15 cellular contexts compared by ENCODE assay signal in genomic region chr1:67855444-67855843, GRCh38. TPM values are rescaled to one million over a fixed set of nuclear protein-coding genes. Genes with fewer than 3 reads are reported as not detected.
DNase-seq lines count a peak whose midpoint lies in the region; ATAC-seq, FAIRE-seq and TF ChIP-seq lines count a peak whose summit lies in the region.
"Had no signal": no experiment of that assay in that cellular context is flagged by ENCODE, and none has a peak within 500 bp of the region (broad histone marks: within the 10 kb centered on the region; RNA-seq: fewer than 3 reads in every experiment).

No MANE protein-coding gene starts in this region.

- no peak for FAIRE-seq in astrocyte (lab: Jason Lieb, UNC)
- FAIRE-seq: HepG2 had no signal

- peak overlapping the region; percentile 40 for H3K27ac ChIP-seq in astrocyte (ENCODE audit: low read depth, low read length)
- H3K27ac ChIP-seq in endodermal cell (ENCODE audit: low read depth, low read length) = peak overlapping the region; percentile 10
- H3K27ac ChIP-seq in osteoblast (ENCODE audit: low read depth, low read length) = no peak overlapping the region
- no peak overlapping the region for H3K27ac ChIP-seq in coronary artery

- ATAC-seq in HG02678 (IDR thresholded peaks at IDR 0.05; ENCODE audit: unreplicated experiment) = no peak
- ATAC-seq: HepG2 had no signal

- H2AFZ ChIP-seq in astrocyte (ENCODE audit: low read depth, low read length) (peak overlapping the region; percentile 11), osteoblast (ENCODE audit: low read length) (no peak overlapping the region)

- H3K9ac ChIP-seq in astrocyte (ENCODE audit: low read length) (peak overlapping the region; percentile 18), endodermal cell (ENCODE audit: extremely low read depth, low read length, poor library complexity, severe bottlenecking) (no peak overlapping the region)

- H3K4me3 Mint-ChIP-seq in HFFc6 (no peak overlapping the region), astrocyte (ENCODE audit: unreplicated experiment) (no peak overlapping the region), endodermal cell (no peak overlapping the region)

- H3K36me3 ChIP-seq in astrocyte (ENCODE audit: insufficient read depth, low read length) (no peaks in the 10 kb centered on the region), endodermal cell (ENCODE audit: control insufficient read depth, insufficient read depth, low read length) (no peaks in the 10 kb centered on the region), osteoblast (ENCODE audit: insufficient read depth, low read length) (no peaks in the 10 kb centered on the region)
- H3K36me3 ChIP-seq: BE2C had no signal

- H3K4me2 ChIP-seq in astrocyte (ENCODE audit: low read length) (peak overlapping the region; percentile 59), osteoblast (ENCODE audit: insufficient read depth, low read length) (no peak overlapping the region)

- TF ChIP-seq CTCF in HFFc6 (IDR thresholded peaks at IDR 0.05) (no peak), astrocyte (IDR thresholded peaks at IDR 0.05; ENCODE audit: insufficient read depth, low read depth, low read length) (no peak), endodermal cell (conservative IDR thresholded peaks at IDR 0.05) (no peak), osteoblast (IDR thresholded peaks at IDR 0.05; ENCODE audit: extremely low read depth, low read depth, low read length) (no peak), coronary artery (IDR thresholded peaks at IDR 0.05) (no peak)

- no peak overlapping the region for H3K4me3 ChIP-seq in astrocyte (ENCODE audit: insufficient read depth, low read depth, low read length)
- no peak overlapping the region for H3K4me3 ChIP-seq in endodermal cell (ENCODE audit: low read length)
- no peak overlapping the region for H3K4me3 ChIP-seq in osteoblast (ENCODE audit: insufficient read depth, low read length)
- H3K4me3 ChIP-seq in coronary artery = no peak overlapping the region

- H3K9me3 Mint-ChIP-seq in HFFc6 (no peaks in the 10 kb centered on the region), astrocyte (ENCODE audit: unreplicated experiment) (no peaks in the 10 kb centered on the region), endodermal cell (no peaks in the 10 kb centered on the region)

- H3K27me3 Mint-ChIP-seq in HFFc6 (ENCODE audit: insufficient read depth) = no peaks in the 10 kb centered on the region; the same call in none of the 2 replicates
- H3K27me3 Mint-ChIP-seq in astrocyte (ENCODE audit: low read depth, unreplicated experiment) = peaks cover 3% of the 10 kb centered on the region
- H3K27me3 Mint-ChIP-seq in endodermal cell (ENCODE audit: insufficient read depth) = peaks cover 2% of the 10 kb centered on the region

- H3K9me3 ChIP-seq in astrocyte (ENCODE audit: insufficient read depth, low read depth, low read length) = no peaks in the 10 kb centered on the region
- no peaks in the 10 kb centered on the region for H3K9me3 ChIP-seq in endodermal cell (ENCODE audit: control insufficient read depth, low read length)
- no peaks in the 10 kb centered on the region for H3K9me3 ChIP-seq in osteoblast (ENCODE audit: low read depth, low read length)
- H3K9me3 ChIP-seq: BE2C had no signal

- WGBS in endodermal cell (ENCODE audit: insufficient coverage in 1 of 2, insufficient read length in 1 of 2), 2 experiments = 67 to 83% methylated on average over 2 to 4 of the region's 4 CpGs

- H3K79me2 ChIP-seq in astrocyte (ENCODE audit: insufficient read depth, low read length) (no peaks in the 10 kb centered on the region), osteoblast (ENCODE audit: insufficient read depth, low read length) (no peaks in the 10 kb centered on the region)

- H3K4me1 Mint-ChIP-seq in HFFc6 (ENCODE audit: low read depth) (peaks cover 27% of the 10 kb centered on the region), astrocyte (ENCODE audit: low read depth, unreplicated experiment) (peaks cover 19% of the 10 kb centered on the region), endodermal cell (no peaks in the 10 kb centered on the region)

- H3K4me1 ChIP-seq in astrocyte (ENCODE audit: insufficient read depth, low read length) (peaks cover 30% of the 10 kb centered on the region), endodermal cell (ENCODE audit: control insufficient read depth, insufficient read depth, low read length) (no peaks in the 10 kb centered on the region), osteoblast (ENCODE audit: insufficient read depth, low read length) (peaks cover 7% of the 10 kb centered on the region)
- H3K4me1 ChIP-seq: BE2C had no signal

- H3K27me3 ChIP-seq in astrocyte (ENCODE audit: insufficient read depth, low read length) (no peaks in the 10 kb centered on the region), endodermal cell (ENCODE audit: control insufficient read depth, insufficient read depth, low read length, poor library complexity, severe bottlenecking) (peaks cover 7% of the 10 kb centered on the region), osteoblast (ENCODE audit: insufficient read depth, low read length) (no peaks in the 10 kb centered on the region)
- H3K27me3 ChIP-seq: BE2C had no signal

- DNase-seq in HFFc6 = no peak
- DNase-seq in astrocyte (ENCODE audit: low read depth) = no peak
- DNase-seq in endodermal cell = no peak
- peak; percentile 31 for DNase-seq in osteoblast (ENCODE audit: insufficient read length, low spot score, missing footprints)
- DNase-seq in coronary artery (ENCODE audit: low spot score) = no peak
- no peak for DNase-seq in RPMI8226
- DNase-seq: BE2C, DMS 273 treated with DMSO at 0.1 percent for 48 hours, Kasumi-1, NCI-H1417 treated with DMSO at 0.1 percent for 48 hours, NCI-H2081, NCI-H524, SIG-M5 had no signal

- no peaks in the 10 kb centered on the region for H3K36me3 Mint-ChIP-seq in HFFc6 (ENCODE audit: low read depth)
- H3K36me3 Mint-ChIP-seq in astrocyte (ENCODE audit: low read depth, unreplicated experiment) = no peaks in the 10 kb centered on the region
- no peaks in the 10 kb centered on the region for H3K36me3 Mint-ChIP-seq in endodermal cell (ENCODE audit: low read depth)

- H4K20me1 ChIP-seq in astrocyte (ENCODE audit: insufficient read depth, low read length) = no peaks in the 10 kb centered on the region
- no peaks in the 10 kb centered on the region for H4K20me1 ChIP-seq in osteoblast (ENCODE audit: insufficient read depth, low read length)

- H3K27ac Mint-ChIP-seq in HFFc6 = peak overlapping the region; percentile 23
- H3K27ac Mint-ChIP-seq in astrocyte (ENCODE audit: unreplicated experiment) = peak overlapping the region; percentile 28
- no peak overlapping the region for H3K27ac Mint-ChIP-seq in endodermal cell

RNA-seq across cellular contexts. Expression of gene GNG12, which starts 22.2 kb away (rescaled TPM):
- 100 to 1,000 TPM; 172 to 229 (median 198) TPM for total RNA-seq in HFFc6 (2021; fragmentation: NEBNext Ultra II Directional; extraction: Animal tissue kit (Norgen Biotek cat#: 25700))
- total RNA-seq in astrocyte (96.8 and 101 TPM in 2 replicates), endodermal cell (1 to 10 TPM; 7.7 to 9.2 TPM), osteoblast (204 and 219 TPM in 2 replicates)
- polyA plus RNA-seq in endodermal cell (2013, experiment 1 of 2) = 27.4 TPM
- polyA plus RNA-seq in endodermal cell (2013, experiment 2 of 2) = 29.8 TPM

Comparison
In these comparisons a context has a peak if more than half of its experiments do, and no peak if none do; other contexts are left out.
1. H3K27ac ChIP-seq: peak in astrocyte (single experiment) and endodermal cell (single experiment); none in osteoblast (single experiment) and coronary artery (0 of 2).